Comparison of ENCODE assay signal across 11 cellular contexts in genomic region chr6:53461041-53461656, GRCh38.
DNase-seq lines count a peak whose midpoint lies in the region; ATAC-seq and TF ChIP-seq lines count a peak whose summit lies in the region.
"Had no signal": no experiment of that assay in that cellular context is flagged by ENCODE, and none has a peak within 500 bp of the region (broad histone marks: within the 10 kb centered on the region; RNA-seq: fewer than 3 reads in every experiment).

No MANE protein-coding gene starts in this region.

- no peaks in the 10 kb centered on the region for H3K27me3 ChIP-seq in DOHH2 (ENCODE audit: control insufficient read depth, low read length)
- H3K27me3 ChIP-seq in OCI-LY3 (ENCODE audit: low read depth, low read length): no peaks in the 10 kb centered on the region
- no peaks in the 10 kb centered on the region for H3K27me3 ChIP-seq in H7 (ENCODE audit: control insufficient read depth, insufficient read depth, low read length)
- H3K27me3 ChIP-seq in CD8-positive, alpha-beta T cell (ENCODE audit: insufficient read depth, low read length): no peaks in the 10 kb centered on the region

- H3F3A ChIP-seq in DOHH2 (ENCODE audit: control insufficient read depth, insufficient read depth): peaks cover 3% of the 10 kb centered on the region; the same call in 1 of the 2 replicates

- no peak overlapping the region for H2AFZ ChIP-seq in OCI-LY3 (ENCODE audit: low read depth, low read length)

- H4K20me1 ChIP-seq in DOHH2 (ENCODE audit: control insufficient read depth, insufficient read depth, low read depth, low read length) (no peaks in the 10 kb centered on the region), OCI-LY3 (ENCODE audit: insufficient read depth, low read length) (no peaks in the 10 kb centered on the region)

- POLR2A ChIA-PET in CD8-positive, alpha-beta T cell (lab: Charles Lee): interaction anchor here (0.8 kb wide), 1 partner anchor 12 kb away, joined by 3 read pairs; no protein-coding TSS in a partner anchor

- no peak overlapping the region for H3K27ac Mint-ChIP-seq in CD8-positive, alpha-beta T cell
- H3K27ac Mint-ChIP-seq: CD4-positive, CD25-positive, alpha-beta regulatory T cell had no signal

- intact Hi-C loops in CD8-positive, alpha-beta T cell (cut with DNase I, micrococcal nuclease): no loop called here

- no peaks in the 10 kb centered on the region for H3K4me1 Mint-ChIP-seq in CD8-positive, alpha-beta T cell (ENCODE audit: low read depth)
- H3K4me1 Mint-ChIP-seq: CD4-positive, CD25-positive, alpha-beta regulatory T cell had no signal

- CTCF ChIA-PET in CD8-positive, alpha-beta T cell (lab: Charles Lee): no interaction called here

- H3K4me3 Mint-ChIP-seq in CD8-positive, alpha-beta T cell: no peak overlapping the region
- H3K4me3 Mint-ChIP-seq: CD4-positive, CD25-positive, alpha-beta regulatory T cell had no signal

- H3K4me1 ChIP-seq in DOHH2 (ENCODE audit: control insufficient read depth, low read length): peaks cover 36% of the 10 kb centered on the region
- H3K4me1 ChIP-seq in OCI-LY3 (ENCODE audit: low read length): peaks cover 58% of the 10 kb centered on the region
- H3K4me1 ChIP-seq in CD8-positive, alpha-beta T cell (ENCODE audit: insufficient read depth, low read length): no peaks in the 10 kb centered on the region

- H3K36me3 ChIP-seq in DOHH2 (ENCODE audit: control insufficient read depth, low read length) (no peaks in the 10 kb centered on the region), OCI-LY3 (replicated peaks; ENCODE audit: low read depth, low read length) (no peaks in the 10 kb centered on the region), H7 (replicated peaks; ENCODE audit: control insufficient read depth, insufficient read depth, low read length) (no peaks in the 10 kb centered on the region)
- no peaks in the 10 kb centered on the region for H3K36me3 ChIP-seq in CD8-positive, alpha-beta T cell (ENCODE audit: insufficient read depth, low read length)

- H3K9me3 ChIP-seq in DOHH2 (ENCODE audit: control insufficient read depth, insufficient read depth, low read length) (no peaks in the 10 kb centered on the region), OCI-LY3 (ENCODE audit: insufficient read depth, low read length) (no peaks in the 10 kb centered on the region)
- no peaks in the 10 kb centered on the region for H3K9me3 ChIP-seq in CD8-positive, alpha-beta T cell (ENCODE audit: low read length)

- H3K79me2 ChIP-seq in DOHH2 (ENCODE audit: control insufficient read depth, low read length): no peaks in the 10 kb centered on the region
- no peaks in the 10 kb centered on the region for H3K79me2 ChIP-seq in OCI-LY3 (ENCODE audit: low read length)

- ATAC-seq in GM19468 (IDR thresholded peaks at IDR 0.05; ENCODE audit: extremely low read depth, unreplicated experiment): peak; percentile 41
- ATAC-seq in HG03280 (IDR thresholded peaks at IDR 0.05; ENCODE audit: unreplicated experiment): peak; percentile 43
- ATAC-seq in CD8-positive, alpha-beta T cell: no peak

- H3K4me2 ChIP-seq in DOHH2 (ENCODE audit: low read length): peak overlapping the region; percentile 69
- peak overlapping the region; percentile 79 for H3K4me2 ChIP-seq in OCI-LY3 (ENCODE audit: low read length)

- H3K27ac ChIP-seq in DOHH2 (ENCODE audit: low read depth, low read length) (peak overlapping the region; percentile 62), OCI-LY3 (ENCODE audit: low read length) (peak overlapping the region; percentile 87)
- H3K27ac ChIP-seq in CD8-positive, alpha-beta T cell (ENCODE audit: low read depth, low read length): no peak overlapping the region

- H3K4me3 ChIP-seq in DOHH2 (ENCODE audit: low read length) (peak overlapping the region; percentile 41), OCI-LY3 (ENCODE audit: low read length) (peak overlapping the region; percentile 51), H7 (ENCODE audit: insufficient read depth, low read depth, low read length) (no peak overlapping the region)
- H3K4me3 ChIP-seq in CD8-positive, alpha-beta T cell (ENCODE audit: low read depth, low read length): no peak overlapping the region

- no peaks in the 10 kb centered on the region for H3K9me2 ChIP-seq in DOHH2 (replicated peaks; ENCODE audit: control insufficient read depth, low read length)

- H3K9me3 Mint-ChIP-seq in CD8-positive, alpha-beta T cell: no peaks in the 10 kb centered on the region

- H3K9ac ChIP-seq in OCI-LY3 (ENCODE audit: low read length): peak overlapping the region; percentile 50

- no peak for DNase-seq in activated CD4-positive, alpha-beta T cell treated with anti-CD3 and anti-CD28 coated beads, Interleukin-2, amount 50 U/mL, for 4 hours
- DNase-seq in NCI-H524 treated with DMSO at 0.1 percent for 48 hours (lab: John Stamatoyannopoulos, UW): no peak
- no peak for DNase-seq in H7
- DNase-seq in CD8-positive, alpha-beta T cell: no peak
- DNase-seq: activated CD4-positive, CD25-positive, alpha-beta regulatory T cell; CD4-positive, CD25-positive, alpha-beta regulatory T cell; NCI-H2029 treated with DMSO at 0.1 percent for 48 hours had no signal

- no peaks in the 10 kb centered on the region for H3K27me3 Mint-ChIP-seq in CD8-positive, alpha-beta T cell (ENCODE audit: low read depth)

- TF ChIP-seq CTCF in DOHH2 (IDR thresholded peaks at IDR 0.05; ENCODE audit: low read depth, low read length, poor library complexity, severe bottlenecking): no peak
- no peak for TF ChIP-seq CTCF in OCI-LY3 (IDR thresholded peaks at IDR 0.05; ENCODE audit: low read depth, low read length)
- no peak for TF ChIP-seq CTCF in CD8-positive, alpha-beta T cell (IDR thresholded peaks at IDR 0.05)

- H3K36me3 Mint-ChIP-seq in CD8-positive, alpha-beta T cell: no peaks in the 10 kb centered on the region

Comparison
In these comparisons a context has a peak if more than half of its experiments do, and no peak if none do; other contexts are left out.
1. H3K4me3 ChIP-seq: peak in DOHH2 (single experiment) and OCI-LY3 (single experiment); none in H7 (single experiment) and CD8-positive, alpha-beta T cell (single experiment).